ENCODE assay signal across 10 cellular contexts in the genomic region with DNA sequence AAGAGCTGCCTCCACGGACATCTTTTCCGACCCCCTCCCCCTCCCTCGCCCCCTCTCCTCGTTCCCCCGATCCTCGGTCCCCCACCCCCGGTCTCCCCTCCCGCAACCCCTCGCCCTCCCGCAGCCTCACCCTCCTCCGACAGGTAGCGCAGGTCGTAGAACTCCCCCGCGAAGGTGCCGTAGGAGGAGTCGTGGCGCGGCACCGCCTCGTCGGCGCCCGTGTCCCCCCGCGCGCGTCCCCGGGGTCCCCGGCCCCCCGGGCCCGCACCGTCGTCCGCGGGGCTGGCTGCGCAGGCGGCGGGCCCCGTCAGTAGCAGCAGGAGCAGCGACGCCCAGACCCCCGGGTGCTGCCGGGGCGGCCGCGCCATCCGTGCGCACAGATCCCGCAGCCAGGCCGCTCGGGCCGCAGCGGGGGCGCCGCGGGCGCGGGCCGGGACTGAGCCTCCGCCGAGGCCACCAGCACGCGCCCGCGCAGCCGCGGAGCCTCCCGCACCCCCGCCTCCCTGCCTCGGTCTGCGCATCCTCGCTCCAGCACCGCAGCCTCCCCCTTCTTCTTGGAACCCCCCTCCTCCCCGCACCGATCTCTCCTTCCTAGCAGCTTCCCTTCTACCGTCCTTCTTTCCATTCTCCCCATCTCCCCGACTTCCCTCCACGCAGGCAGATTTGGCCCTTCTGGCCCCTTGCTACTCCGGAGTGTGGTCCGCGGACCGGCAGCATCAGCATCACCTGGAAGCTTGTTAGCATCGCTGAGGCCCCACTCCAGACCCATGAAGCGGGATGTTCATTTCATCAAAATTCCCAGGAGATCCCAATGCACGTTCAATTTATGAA. TPM values are rescaled to one million over a fixed set of nuclear protein-coding genes. Genes with fewer than 3 reads are reported as not detected.
DNase-seq lines count a peak whose midpoint lies in the region; ATAC-seq and TF ChIP-seq lines count a peak whose summit lies in the region.
"Had no signal": no experiment of that assay in that cellular context is flagged by ENCODE, and none has a peak within 500 bp of the region (broad histone marks: within the 10 kb centered on the region; RNA-seq: fewer than 3 reads in every experiment).

A gene with protein sequence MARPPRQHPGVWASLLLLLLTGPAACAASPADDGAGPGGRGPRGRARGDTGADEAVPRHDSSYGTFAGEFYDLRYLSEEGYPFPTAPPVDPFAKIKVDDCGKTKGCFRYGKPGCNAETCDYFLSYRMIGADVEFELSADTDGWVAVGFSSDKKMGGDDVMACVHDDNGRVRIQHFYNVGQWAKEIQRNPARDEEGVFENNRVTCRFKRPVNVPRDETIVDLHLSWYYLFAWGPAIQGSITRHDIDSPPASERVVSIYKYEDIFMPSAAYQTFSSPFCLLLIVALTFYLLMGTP (minus strand): TSS at position 479 of the 831 bp plus-strand sequence. CDS start 111 bp downstream, at position 368.

- peaks cover 0 to 21% (median 0%) of the 10 kb centered on the region in 4 donors for H3K27me3 ChIP-seq in esophagus muscularis mucosa
- H3K27me3 ChIP-seq in vagina, result no peaks in the 10 kb centered on the region

- H3K4me1 ChIP-seq in esophagus muscularis mucosa (peaks cover 0 to 16% (median 11%) of the 10 kb centered on the region in 4 donors), vagina (no peaks in the 10 kb centered on the region)

- H3K27ac ChIP-seq in esophagus muscularis mucosa (replicated peaks in 1 of 4), result no peak within 1 kb of the TSS
- no peak within 1 kb of the TSS for H3K27ac ChIP-seq in vagina

- ATAC-seq in GM18519 (IDR thresholded peaks at IDR 0.05; ENCODE audit: low FRiP score, unreplicated experiment) (no peak), HG02884 (IDR thresholded peaks at IDR 0.05; ENCODE audit: unreplicated experiment) (no peak), HG03521 (IDR thresholded peaks at IDR 0.05; ENCODE audit: unreplicated experiment) (no peak)

- WGBS in esophagus muscularis mucosa, result 6% methylated on average over 41 of the region's 86 CpGs

- no peak for DNase-seq in AG10803 (ENCODE audit: low read depth)
- peak; percentile 45 for DNase-seq in NCI-H2171 (lab: John Stamatoyannopoulos, UW)
- no peak for DNase-seq in esophagus muscularis mucosa (ENCODE audit: extremely low spot score)
- DNase-seq in nucleus accumbens (lab: John Stamatoyannopoulos, UW), result peak in 47 of 56 donors; percentile 3 to 79 (median 39)
- DNase-seq in vagina (ENCODE audit: extremely low spot score in 2 of 2), result no peak

- H3K4me3 ChIP-seq in AG10803 (ENCODE audit: low read length) (peak within 1 kb of the TSS; percentile 29), esophagus muscularis mucosa (peak within 1 kb of the TSS; percentile 49 to 64 (median 52)), vagina (peak within 1 kb of the TSS in 1 of 2 donors; percentile 38)

- no peak for TF ChIP-seq POLR2A in esophagus muscularis mucosa (IDR thresholded peaks at IDR 0.05; ENCODE audit: low read depth)
- no peak for TF ChIP-seq POLR2A in vagina (IDR thresholded peaks at IDR 0.05)

- no peaks in the 10 kb centered on the region for H3K9me3 ChIP-seq in esophagus muscularis mucosa
- H3K9me3 ChIP-seq in vagina, result no peaks in the 10 kb centered on the region

- H3K36me3 ChIP-seq in esophagus muscularis mucosa (no peaks in the 10 kb centered on the region), vagina (no peaks in the 10 kb centered on the region)

- intact Hi-C loops in esophagus muscularis mucosa (cut with DNase I) (no loop called here), vagina (cut with DNase I) (no loop called here)

- TF ChIP-seq EP300 in esophagus muscularis mucosa (IDR thresholded peaks at IDR 0.05), result no peak

- TF ChIP-seq CTCF in AG10803 (conservative IDR thresholded peaks at IDR 0.05; ENCODE audit: low read length), result no peak
- no peak for TF ChIP-seq CTCF in esophagus muscularis mucosa (IDR thresholded peaks at IDR 0.05)
- TF ChIP-seq CTCF in vagina (IDR thresholded peaks at IDR 0.05), result no peak

RNA-seq across cellular contexts. Expression of the gene that starts here (rescaled TPM):
- total RNA-seq in esophagus muscularis mucosa, result 1 to 10 TPM; 2.5 to 7.6 (median 5.3) TPM
- total RNA-seq in vagina, result 2.2 TPM
- total RNA-seq: fibroblast of villous mesenchyme; T-helper 2 cell treated with Interferon-gamma antibody and Interleukin-4, amounts not matched to agents 100 ng/mL and 5 ng/mL, for 36 hours had no signal

Comparison
In these comparisons a context has a peak if more than half of its experiments do, and no peak if none do; other contexts are left out.
1. DNase-seq: peak in NCI-H2171 (single experiment) and nucleus accumbens (47 of 56); none in AG10803 (single experiment), esophagus muscularis mucosa (single experiment) and vagina (0 of 2).